ENCODE assay signal across 20 cellular contexts in genomic region chr16:68362314-68362913, GRCh38. TPM values are rescaled to one million over a fixed set of nuclear protein-coding genes. Genes with fewer than 3 reads are reported as not detected.
DNase-seq lines count a peak whose midpoint lies in the region; ATAC-seq and TF ChIP-seq lines count a peak whose summit lies in the region.
"Had no signal": no experiment of that assay in that cellular context is flagged by ENCODE, and none has a peak within 500 bp of the region (broad histone marks: within the 10 kb centered on the region; RNA-seq: fewer than 3 reads in every experiment).

No MANE protein-coding gene starts in this region.

- DNase-seq in left ventricle myocardium superior (peak; percentile 25), left cardiac atrium (no peak), fibroblast of gingiva (ENCODE audit: low read depth) (peak; percentile 15), HT-29 (ENCODE audit: low spot score) (no peak), T-helper 2 cell (no peak)
- DNase-seq: AML-193, Calu3, IMR-90, KG1, NCI-H1048, NCI-H1417, NCI-H1694, NCI-H2029 treated with DMSO at 0.1 percent for 48 hours, NCI-H446 treated with DMSO at 0.1 percent for 48 hours, NCI-H526 treated with DMSO at 0.1 percent for 48 hours, PC-9, SIG-M5, T-cell had no signal

- intact Hi-C loops in left ventricle myocardium superior (cut with micrococcal nuclease), result no loop called here
- intact Hi-C loops in left cardiac atrium (cut with DNase I), result no loop called here

- no peak for ATAC-seq in left ventricle myocardium superior
- no peak for ATAC-seq in left cardiac atrium
- ATAC-seq in GM21825 (IDR thresholded peaks at IDR 0.05; ENCODE audit: unreplicated experiment), result no peak
- ATAC-seq: T-cell had no signal

TF ChIP-seq in PFSK-1, 5 proteins besides CTCF, POLR2A, EP300 and RAD21:
- TF ChIP-seq TAF1 (IDR thresholded peaks at IDR 0.05; ENCODE audit: borderline replicate concordance, insufficient read depth, low read length) (no peak), FOXP2 (optimal IDR thresholded peaks at IDR 0.05; ENCODE audit: borderline replicate concordance, extremely low read depth, extremely low read length, insufficient read depth) (no peak), SIN3A (IDR thresholded peaks at IDR 0.05; ENCODE audit: borderline replicate concordance, insufficient read depth, low read length) (no peak), POLR2AphosphoS5 (IDR thresholded peaks at IDR 0.05; ENCODE audit: low read depth, low read length) (peak; percentile 34; the same call in 1 of the 2 replicates)

RNA-seq across cellular contexts. Expression of gene PRMT7, which starts 51.6 kb away (rescaled TPM):
- total RNA-seq in left ventricle myocardium superior (30.9 TPM), left cardiac atrium (10 to 100 TPM; 24.3 to 24.9 TPM)
- polyA plus RNA-seq in PFSK-1 (2012; ENCODE audit: insufficient read length, low read depth), result 39.0 TPM
- 36.3 and 50.6 TPM in 2 replicates for total RNA-seq in HT-29 (2014; rRNA removed; shearing (Covaris generic))

RNA-seq across cellular contexts. Expression of gene SLC7A6OS, which starts 51.7 kb away (rescaled TPM):
- total RNA-seq in left ventricle myocardium superior (14.2 TPM), left cardiac atrium (10 to 100 TPM; 10.2 to 10.7 TPM)
- polyA plus RNA-seq in PFSK-1 (2012; ENCODE audit: insufficient read length, low read depth), result 10.0 TPM
- total RNA-seq in HT-29 (2014; rRNA removed; shearing (Covaris generic)), result 15.0 and 22.2 TPM in 2 replicates

Comparison
In these comparisons a context has a peak if more than half of its experiments do, and no peak if none do; other contexts are left out.
1. DNase-seq: peak in left ventricle myocardium superior (single experiment) and fibroblast of gingiva (single experiment); none in left cardiac atrium (single experiment), HT-29 (single experiment) and T-helper 2 cell (0 of 5).